Comparison of ENCODE assay signal across 11 cellular contexts in the genomic region with DNA sequence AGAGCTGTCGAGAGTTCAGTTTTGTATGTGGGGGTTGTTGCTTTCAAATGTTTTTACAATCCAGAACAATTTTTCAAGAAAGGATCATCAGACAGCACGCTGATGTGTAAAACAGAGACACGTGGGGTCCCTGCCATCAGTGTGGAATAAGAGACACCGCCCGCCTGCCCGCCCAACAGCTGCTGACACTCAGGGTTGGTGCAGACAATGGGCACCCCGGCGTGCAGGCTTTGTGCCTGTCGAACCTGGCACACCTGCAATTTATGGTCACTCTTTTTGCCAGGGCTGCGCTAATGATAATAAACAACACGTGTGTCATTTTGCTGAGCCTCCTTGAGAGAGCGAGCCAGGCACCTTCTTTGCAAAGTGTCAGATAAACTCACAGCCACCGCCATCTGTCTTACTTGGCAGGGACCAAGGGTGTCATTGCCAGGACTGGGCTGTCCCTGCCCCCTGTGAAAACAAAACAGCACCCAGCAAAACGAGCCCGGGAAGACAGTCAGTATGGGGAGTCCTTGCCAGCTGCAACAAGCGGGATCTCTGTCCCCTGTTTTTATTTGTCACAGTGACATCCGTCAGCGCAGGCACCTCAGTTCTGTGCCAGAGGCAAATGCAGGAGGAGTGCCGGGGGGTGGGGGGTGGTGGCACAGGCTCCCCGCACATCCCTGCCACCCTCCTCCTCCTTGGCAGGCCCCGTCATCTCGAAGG.
DNase-seq lines count a peak whose midpoint lies in the region; ATAC-seq and TF ChIP-seq lines count a peak whose summit lies in the region.
"Had no signal": no experiment of that assay in that cellular context is flagged by ENCODE, and none has a peak within 500 bp of the region (broad histone marks: within the 10 kb centered on the region; RNA-seq: fewer than 3 reads in every experiment).

No MANE protein-coding gene starts in this region.

- no peaks in the 10 kb centered on the region for H3K36me3 ChIP-seq in SK-N-SH (replicated peaks in 1 of 2; ENCODE audit: control insufficient read depth in 1 of 2, insufficient read depth in 2 of 2, low read length in 1 of 2)

- H3F3A ChIP-seq in SK-N-SH (replicated peaks; ENCODE audit: insufficient read depth) = no peaks in the 10 kb centered on the region

- TF ChIP-seq CTCF in SK-N-SH (IDR thresholded peaks at IDR 0.05) = no peak

- CTCF ChIA-PET in SK-N-SH (lab: Yijun Ruan, JAX) = interaction anchor here (1.1 to 1.6 kb wide), 3 partner anchors 29 to 353 kb away, joined by 3 to 4 read pairs (median 4); no protein-coding TSS in a partner anchor

- H3K9me2 ChIP-seq in SK-N-SH = no peaks in the 10 kb centered on the region

- no peak for TF ChIP-seq RAD21 in SK-N-SH (IDR thresholded peaks at IDR 0.05; ENCODE audit: low read length)

- H3K4me1 ChIP-seq in SK-N-SH (ENCODE audit: control insufficient read depth in 1 of 2, insufficient read depth in 2 of 2, low read depth in 1 of 2, low read length in 1 of 2) = peaks cover 0 to 22% of the 10 kb centered on the region in 2 experiments; a peak in 1 of 4 replicates

- POLR2A ChIA-PET in SK-N-SH (lab: Yijun Ruan, JAX) = no interaction called here

- no peaks in the 10 kb centered on the region for H3K9me3 ChIP-seq in SK-N-SH

- H3K9ac ChIP-seq in SK-N-SH = no peak overlapping the region

- peaks cover 14% of the 10 kb centered on the region; the same call in 1 of the 2 replicates for H3K27me3 ChIP-seq in SK-N-SH (ENCODE audit: insufficient read depth)

- H3K79me2 ChIP-seq in SK-N-SH (ENCODE audit: insufficient read depth) = no peaks in the 10 kb centered on the region

- H3K4me3 ChIP-seq in SK-N-SH (ENCODE audit: low read depth in 2 of 2, low read length in 1 of 2) = no peak overlapping the region

- H2AFZ ChIP-seq in SK-N-SH (ENCODE audit: low read depth) = no peak overlapping the region

- no peak overlapping the region for H3K27ac ChIP-seq in SK-N-SH (ENCODE audit: low read depth in 2 of 2, low read length in 1 of 2)
- H3K27ac ChIP-seq: VCaP had no signal

- no peak for TF ChIP-seq EP300 in SK-N-SH (IDR thresholded peaks at IDR 0.05; ENCODE audit: borderline replicate concordance in 1 of 2, low read depth in 1 of 2, low read length in 1 of 2)

- ATAC-seq in GM19351 (IDR thresholded peaks at IDR 0.05; ENCODE audit: unreplicated experiment) (no peak), HG03571 (IDR thresholded peaks at IDR 0.05; ENCODE audit: unreplicated experiment) (no peak), esophagus mucosa (no peak)

- no peaks in the 10 kb centered on the region for H4K20me1 ChIP-seq in SK-N-SH (ENCODE audit: insufficient read depth)

- WGBS in SK-N-SH (ENCODE audit: low lambda C conversion rate) = 32% methylated on average over 21 of the region's 22 CpGs

- no peak overlapping the region for H3K4me2 ChIP-seq in SK-N-SH

- DNase-seq in DMS 273 (lab: John Stamatoyannopoulos, UW; ENCODE audit: unreplicated experiment) (peak; percentile 72), NCI-H187 treated with DMSO at 0.1 percent for 48 hours (lab: John Stamatoyannopoulos, UW) (peak; percentile 84), SK-N-SH (peak; percentile 62), medulla oblongata (ENCODE audit: extremely low spot score) (peak; percentile 89), AG08396 (ENCODE audit: low spot score) (no peak)
- DNase-seq: activated T-cell treated with anti-CD3 and anti-CD28 coated beads, Interleukin-2, amount 50 U/mL, for 1 hour; stimulated activated CD4-positive, alpha-beta T cell treated with anti-CD3 and anti-CD28 coated beads, Interleukin-4, amount 100 ng/mL, for 4 hours had no signal

TF ChIP-seq in SK-N-SH, 30 proteins besides CTCF, POLR2A, EP300 and RAD21:
- TF ChIP-seq POLR2AphosphoS5 (IDR thresholded peaks at IDR 0.05; ENCODE audit: low read depth, low read length) = no peak
- no peak for TF ChIP-seq USF2 (IDR thresholded peaks at IDR 0.05; ENCODE audit: borderline replicate concordance, low read depth, low read length)
- no peak for TF ChIP-seq NRF1 (IDR thresholded peaks at IDR 0.05; ENCODE audit: low read depth, low read length)
- no peak for TF ChIP-seq PBX3 (IDR thresholded peaks at IDR 0.05)
- peak; percentile 47; the same call in 1 of the 2 replicates for TF ChIP-seq MXI1 (IDR thresholded peaks at IDR 0.05; ENCODE audit: low read depth, low read length)
